In genomic region chr19:51552996-51553725, GRCh38 we compare ENCODE assay signal across 1 cellular context.
TF ChIP-seq lines count a peak whose summit lies in the region.

No MANE protein-coding gene starts in this region.

TF ChIP-seq in K562, 482 proteins besides CTCF, POLR2A, EP300 and RAD21 (continues in another document):
- TF ChIP-seq THAP12 (CRISPR knock-in tag; IDR thresholded peaks at IDR 0.05) (peak; percentile 48; the same call in 1 of the 2 replicates), ZNF274 (IDR thresholded peaks at IDR 0.05; ENCODE audit: borderline replicate concordance, low read depth, low read length) (no peak), ZZZ3 (IDR thresholded peaks at IDR 0.05) (no peak), ETV6 (IDR thresholded peaks at IDR 0.05; ENCODE audit: borderline replicate concordance in 1 of 2, low read depth in 2 of 2, low read length in 1 of 2) (peak in 1 of 2 experiments; percentile 56; a peak in 1 of 4 replicates), ETV6 (CRISPR knock-in tag; IDR thresholded peaks at IDR 0.05; ENCODE audit: borderline replicate concordance) (no peak), ZNF174 (CRISPR knock-in tag; IDR thresholded peaks at IDR 0.05) (no peak), BDP1 (IDR thresholded peaks at IDR 0.05; ENCODE audit: insufficient read depth, insufficient read length) (no peak), E2F4 (CRISPR knock-in tag; IDR thresholded peaks at IDR 0.05; ENCODE audit: low read depth) (peak; percentile 86; the same call in 1 of the 2 replicates), IFI16 (CRISPR knock-in tag; IDR thresholded peaks at IDR 0.05) (no peak), ILK (tag; IDR thresholded peaks at IDR 0.05; ENCODE audit: borderline replicate concordance, low read depth) (no peak), CTCFL (IDR thresholded peaks at IDR 0.05; ENCODE audit: borderline replicate concordance, insufficient read depth, low read depth, low read length, poor library complexity, severe bottlenecking) (no peak), RCOR1 (IDR thresholded peaks at IDR 0.05; ENCODE audit: borderline replicate concordance in 1 of 2, low read depth in 2 of 2, low read length in 2 of 2) (peak in 1 of 2 experiments; percentile 95; a peak in 3 of 4 replicates), POLR2G (IDR thresholded peaks at IDR 0.05; ENCODE audit: low read depth, low read length) (peak; percentile 46; the same call in 1 of the 2 replicates), HDAC2 (IDR thresholded peaks at IDR 0.05) (peak; percentile 98), FOS (IDR thresholded peaks at IDR 0.05; ENCODE audit: extremely low read depth, insufficient read length) (no peak), NFE2 (IDR thresholded peaks at IDR 0.05; ENCODE audit: low read depth) (peak; percentile 86), ZNF311 (CRISPR knock-in tag; IDR thresholded peaks at IDR 0.05) (0 out of 2 replicates have a peak, but pooled peaks have one; percentile 57), CEBPB (tag; IDR thresholded peaks at IDR 0.05) (no peak), ZFPM2 (CRISPR knock-in tag; IDR thresholded peaks at IDR 0.05) (no peak), CREBBP (IDR thresholded peaks at IDR 0.05; ENCODE audit: low read depth, low read length) (no peak), CHD7 (IDR thresholded peaks at IDR 0.05; ENCODE audit: low read depth, low read length) (no peak), PHF20 (IDR thresholded peaks at IDR 0.05; ENCODE audit: partially characterized antibody) (no peak), ATF7 (IDR thresholded peaks at IDR 0.05) (peak; percentile 70), HINFP (tag; conservative IDR thresholded peaks at IDR 0.05; ENCODE audit: low read depth) (no peak), GATAD2B (IDR thresholded peaks at IDR 0.05; ENCODE audit: borderline replicate concordance) (no peak; the same call in 1 of the 2 replicates), ARNT (IDR thresholded peaks at IDR 0.05) (0 out of 4 replicates have a peak, but pooled peaks of 1 of the 2 experiments have one; percentile 13), CBX5 (IDR thresholded peaks at IDR 0.05; ENCODE audit: borderline replicate concordance, low read depth) (peak; percentile 50; the same call in 1 of the 2 replicates), NBN (IDR thresholded peaks at IDR 0.05; ENCODE audit: low read depth) (peak; percentile 31; the same call in 1 of the 2 replicates), TCF7 (IDR thresholded peaks at IDR 0.05; ENCODE audit: borderline replicate concordance) (no peak), CREM (IDR thresholded peaks at IDR 0.05; ENCODE audit: low read depth) (peak; percentile 74), ZNF175 (CRISPR knock-in tag; IDR thresholded peaks at IDR 0.05; ENCODE audit: low read depth) (peak; percentile 70; the same call in 1 of the 2 replicates), CREB3L1 (IDR thresholded peaks at IDR 0.05; ENCODE audit: borderline replicate concordance, low read depth) (0 out of 2 replicates have a peak, but pooled peaks have one; percentile 55), SLC30A9 (CRISPR knock-in tag; IDR thresholded peaks at IDR 0.05) (no peak)
